Comparison of ENCODE assay signal across 9 cellular contexts in the genomic region with DNA sequence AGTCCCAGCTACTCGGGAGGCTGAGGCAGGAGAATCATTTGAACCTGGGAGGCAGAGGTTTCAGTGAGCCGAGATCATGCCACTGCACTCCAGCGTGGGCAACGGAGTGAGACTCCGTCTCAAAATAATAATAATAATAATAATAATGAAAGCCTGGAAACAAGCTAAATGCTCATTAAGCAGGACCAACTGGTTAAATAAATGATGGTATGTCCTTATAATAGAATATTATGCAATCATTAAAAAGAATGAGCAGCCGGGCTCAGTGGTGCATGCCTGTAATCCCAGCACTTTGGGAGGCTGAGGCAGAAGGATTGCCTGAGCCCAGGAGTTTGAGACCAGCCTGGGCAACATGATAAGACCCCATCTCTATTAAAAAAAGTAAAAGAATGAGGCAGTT. TPM values are rescaled to one million over a fixed set of nuclear protein-coding genes. Genes with fewer than 3 reads are reported as not detected.
"Had no signal": no experiment of that assay in that cellular context is flagged by ENCODE, and none has a peak within 500 bp of the region (broad histone marks: within the 10 kb centered on the region; RNA-seq: fewer than 3 reads in every experiment).

No MANE protein-coding gene starts in this region.

RNA-seq across cellular contexts. Expression of a gene that starts 21.0 kb away (rescaled TPM):
- total RNA-seq: osteocyte, posterior vena cava, right atrium auricular region, right cardiac atrium, right lobe of liver, sigmoid colon, skeletal muscle tissue, smooth muscle cell had no signal
- polyA plus RNA-seq: smooth muscle cell had no signal

RNA-seq across cellular contexts. Expression of a gene that starts 47.1 kb away (rescaled TPM):
- polyA plus RNA-seq: naive thymus-derived CD8-positive, alpha-beta T cell had no signal
